In the genomic region with DNA sequence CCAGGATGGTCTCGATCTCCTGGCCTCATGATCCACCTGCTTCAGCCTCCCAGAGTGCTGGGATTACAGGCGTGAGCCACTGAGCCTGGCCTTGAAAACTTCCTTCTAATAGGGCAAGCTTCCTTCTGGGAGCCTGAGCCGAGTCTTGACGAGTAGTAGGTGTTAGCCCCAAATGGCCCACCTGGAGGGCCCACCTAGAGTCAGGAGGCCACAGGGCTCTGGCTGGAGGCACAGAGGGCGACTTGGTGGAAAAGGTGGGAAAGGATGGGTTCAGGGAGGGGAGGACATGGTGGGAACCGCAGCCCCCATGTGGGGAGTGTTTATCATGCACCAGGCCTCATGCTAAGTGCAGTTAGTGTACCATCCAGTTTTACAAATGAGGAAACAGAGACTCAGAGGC, we compare ENCODE assay signal across 18 cellular contexts. TPM values are rescaled to one million over a fixed set of nuclear protein-coding genes. Genes with fewer than 3 reads are reported as not detected.
A peak's percentile ranks its signal among the peaks of the same experiment; 100 is the strongest.
DNase-seq lines count a peak whose midpoint lies in the region; ATAC-seq and TF ChIP-seq lines count a peak whose summit lies in the region.
"Had no signal": no experiment of that assay in that cellular context is flagged by ENCODE, and none has a peak within 500 bp of the region (broad histone marks: within the 10 kb centered on the region; RNA-seq: fewer than 3 reads in every experiment).

No MANE protein-coding gene starts in this region.

- peaks cover 18% of the 10 kb centered on the region for H3K36me3 Mint-ChIP-seq in progenitor cell of endocrine pancreas (ENCODE audit: insufficient read depth)
- H3K36me3 Mint-ChIP-seq: memory B cell; stimulated activated effector memory CD8-positive, alpha-beta T cell treated with anti-CD3 and anti-CD28 coated beads, Interleukin-12 subunit alpha, Interleukin-12 subunit beta, amount 100 ng/mL, for 72 hours had no signal

- peak overlapping the region; percentile 73 for H3K27ac Mint-ChIP-seq in progenitor cell of endocrine pancreas
- H3K27ac Mint-ChIP-seq: memory B cell; stimulated activated effector memory CD8-positive, alpha-beta T cell treated with anti-CD3 and anti-CD28 coated beads, Interleukin-12 subunit alpha, Interleukin-12 subunit beta, amount 100 ng/mL, for 72 hours had no signal

- peaks cover 10 to 81% (median 14%) of the 10 kb centered on the region in 3 donors for H3K36me3 ChIP-seq in esophagus squamous epithelium
- peaks cover 2 to 26% (median 12%) of the 10 kb centered on the region in 4 donors for H3K36me3 ChIP-seq in upper lobe of left lung
- H3K36me3 ChIP-seq: neural progenitor cell had no signal

- TF ChIP-seq CTCF in esophagus squamous epithelium (IDR thresholded peaks at IDR 0.05) = no peak
- no peak for TF ChIP-seq CTCF in progenitor cell of endocrine pancreas (IDR thresholded peaks at IDR 0.05; ENCODE audit: unreplicated experiment)
- TF ChIP-seq CTCF in upper lobe of left lung (IDR thresholded peaks at IDR 0.05) = no peak
- TF ChIP-seq CTCF in GM20000 (IDR thresholded peaks at IDR 0.05; ENCODE audit: extremely low read depth, missing control alignments) = no peak

- H3K9me3 Mint-ChIP-seq in progenitor cell of endocrine pancreas (ENCODE audit: low read depth) = no peaks in the 10 kb centered on the region
- H3K9me3 Mint-ChIP-seq: memory B cell; neural progenitor cell; stimulated activated effector memory CD8-positive, alpha-beta T cell treated with anti-CD3 and anti-CD28 coated beads, Interleukin-12 subunit alpha, Interleukin-12 subunit beta, amount 100 ng/mL, for 72 hours had no signal

- TF ChIP-seq POLR2A in esophagus squamous epithelium (IDR thresholded peaks at IDR 0.05) (no peak), upper lobe of left lung (IDR thresholded peaks at IDR 0.05) (no peak)

- H3K4me3 ChIP-seq in esophagus squamous epithelium (no peak overlapping the region), upper lobe of left lung (no peak overlapping the region)
- H3K4me3 ChIP-seq: neural progenitor cell had no signal

- DNase-seq in esophagus squamous epithelium (lab: John Stamatoyannopoulos, UW) = no peak
- DNase-seq in progenitor cell of endocrine pancreas (ENCODE audit: low spot score, unreplicated experiment) = no peak
- no peak for DNase-seq in upper lobe of left lung
- no peak for DNase-seq in activated naive CD4-positive, alpha-beta T cell (lab: John Stamatoyannopoulos, UW)
- DNase-seq in GM20000 (ENCODE audit: low spot score) = no peak
- DNase-seq: activated CD4-positive, CD25-positive, alpha-beta regulatory T cell; activated effector memory CD4-positive, alpha-beta T cell treated with Interleukin-2 at 50 U/mL for 16 hours; C1 segment of cervical spinal cord; DND-41; effector memory CD4-positive, alpha-beta T cell; NCI-H1105 treated with DMSO at 0.1 percent for 48 hours; RPMI8226; T-helper 1 cell had no signal

- peaks cover 31 to 84% (median 69%) of the 10 kb centered on the region in 3 donors for H3K4me1 ChIP-seq in esophagus squamous epithelium
- H3K4me1 ChIP-seq in upper lobe of left lung = peaks cover 65 to 86% (median 75%) of the 10 kb centered on the region in 4 donors
- H3K4me1 ChIP-seq: neural progenitor cell had no signal

- ATAC-seq in upper lobe of left lung (ENCODE audit: low FRiP score in 2 of 2) (no peak), HG02798 (IDR thresholded peaks at IDR 0.05; ENCODE audit: poor library complexity, unreplicated experiment) (no peak)
- ATAC-seq: stimulated activated effector memory CD8-positive, alpha-beta T cell treated with anti-CD3 and anti-CD28 coated beads, Interleukin-12 subunit alpha, Interleukin-12 subunit beta, amount 100 ng/mL, for 72 hours had no signal

- TF ChIP-seq EP300 in upper lobe of left lung (IDR thresholded peaks at IDR 0.05) = no peak

- WGBS in esophagus squamous epithelium, 2 donors = 60 to 86% methylated on average over 1 to 2 of the region's 6 CpGs
- WGBS in upper lobe of left lung, 2 donors = 78 to 98% methylated on average over 6 of the region's 6 CpGs

- peak overlapping the region; percentile 72 for H3K27ac ChIP-seq in angular gyrus (ENCODE audit: low read depth, low read length)
- H3K27ac ChIP-seq in esophagus squamous epithelium = peak overlapping the region; percentile 25 to 92 (median 82)
- peak overlapping the region; percentile 24 to 83 (median 82) for H3K27ac ChIP-seq in upper lobe of left lung
- H3K27ac ChIP-seq: neural progenitor cell had no signal

- H3K4me3 Mint-ChIP-seq in progenitor cell of endocrine pancreas (ENCODE audit: low read depth) = no peak overlapping the region
- H3K4me3 Mint-ChIP-seq: memory B cell; neural progenitor cell; stimulated activated effector memory CD8-positive, alpha-beta T cell treated with anti-CD3 and anti-CD28 coated beads, Interleukin-12 subunit alpha, Interleukin-12 subunit beta, amount 100 ng/mL, for 72 hours had no signal

- peaks cover 40% of the 10 kb centered on the region for H3K4me1 Mint-ChIP-seq in progenitor cell of endocrine pancreas (ENCODE audit: low read depth)

- H3K27me3 Mint-ChIP-seq in progenitor cell of endocrine pancreas = no peaks in the 10 kb centered on the region

- intact Hi-C loops in esophagus squamous epithelium (cut with DNase I) = no loop called here

- no peaks in the 10 kb centered on the region for H3K9me3 ChIP-seq in esophagus squamous epithelium
- no peaks in the 10 kb centered on the region for H3K9me3 ChIP-seq in upper lobe of left lung

- H3K27me3 ChIP-seq in esophagus squamous epithelium (no peaks in the 10 kb centered on the region), upper lobe of left lung (no peaks in the 10 kb centered on the region)
- H3K27me3 ChIP-seq: neural progenitor cell had no signal

RNA-seq across cellular contexts. Expression of a gene that starts 3.0 kb away (rescaled TPM):
- not detected for total RNA-seq in esophagus squamous epithelium
- not detected in 2 replicates for total RNA-seq in progenitor cell of endocrine pancreas
- total RNA-seq in upper lobe of left lung = not detected

RNA-seq across cellular contexts. Expression of a gene that starts 22.1 kb away (rescaled TPM):
- total RNA-seq in esophagus squamous epithelium = 100 to 1,000 TPM in 1 of 4 donors, 10 to 100 TPM in 3; 60.8 to 147 (median 81.9) TPM
- 93.4 and 95.7 TPM in 2 replicates for total RNA-seq in progenitor cell of endocrine pancreas
- total RNA-seq in upper lobe of left lung = 100 to 1,000 TPM; 137 to 504 (median 308) TPM

RNA-seq across cellular contexts. Expression of a gene that starts 39.2 kb away (rescaled TPM):
- total RNA-seq in esophagus squamous epithelium (100 to 1,000 TPM in 2 of 4 donors, 10 to 100 TPM in 2; 72.7 to 138 (median 102) TPM), progenitor cell of endocrine pancreas (130 and 136 TPM in 2 replicates), upper lobe of left lung (100 to 1,000 TPM; 123 to 605 (median 251) TPM)
